ENCODE assay signal across 26 cellular contexts in the genomic region with DNA sequence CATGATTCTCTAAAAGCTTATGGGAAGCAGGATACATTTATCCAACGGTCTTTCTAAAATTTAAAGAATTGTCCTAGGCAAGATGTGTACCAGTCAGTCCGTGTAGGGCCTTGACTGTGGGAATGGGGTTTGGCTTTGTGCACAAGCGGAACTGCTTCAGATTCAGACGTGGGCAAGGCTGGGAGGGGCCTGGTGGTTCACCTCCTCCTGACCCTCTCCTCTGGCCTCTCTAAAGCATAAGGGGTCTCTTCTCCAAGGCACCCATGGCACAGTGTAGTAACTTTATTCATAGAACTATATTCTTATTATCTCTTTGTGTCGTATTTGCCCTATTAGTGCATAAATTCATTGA.
"Had no signal": no experiment of that assay in that cellular context is flagged by ENCODE, and none has a peak within 500 bp of the region (broad histone marks: within the 10 kb centered on the region; RNA-seq: fewer than 3 reads in every experiment).

No MANE protein-coding gene starts in this region.

- FAIRE-seq: astrocyte had no signal

- H3K4me1 Mint-ChIP-seq: activated B cell treated with CpG ODN at 0.5 μM for 24 hours; activated CD4-positive, alpha-beta T cell treated with anti-CD3 and anti-CD28 coated beads, Interleukin-2, amount 10 ng/mL, durations not matched to agents 24 days and 14 days; central memory CD8-positive, alpha-beta T cell had no signal

- H3K4me1 ChIP-seq: Peyer's patch, SJSA1 had no signal

- H3K36me3 Mint-ChIP-seq: activated CD8-positive, alpha-beta memory T cell treated with anti-CD3 and anti-CD28 coated beads, Interleukin-2, amount 10 ng/mL, durations not matched to agents 7 days and 5 days; activated naive CD4-positive, alpha-beta T cell treated with anti-CD3 and anti-CD28 coated beads, Interleukin-2, amount 50 U/mL, for 72 hours; brain had no signal

- H3K27me3 ChIP-seq: MG63, Peyer's patch, SJSA1 had no signal

- H3K4me3 Mint-ChIP-seq: activated B cell treated with CpG ODN at 0.5 μM for 24 hours; activated CD4-positive, alpha-beta T cell treated with anti-CD3 and anti-CD28 coated beads, Interleukin-2, amount 10 ng/mL, durations not matched to agents 24 days and 14 days; activated CD8-positive, alpha-beta memory T cell treated with anti-CD3 and anti-CD28 coated beads, Interleukin-2, amount 10 ng/mL, durations not matched to agents 7 days and 5 days; activated T-cell treated with anti-CD3 and anti-CD28 coated beads, Interleukin-2, amount 50 U/mL, for 24 hours; activated T-helper 1 cell treated with anti-CD3 and anti-CD28 coated beads, Interleukin-12 subunit alpha, Interleukin-12 subunit beta, Interleukin-2, Interleukin-4 antibody, amounts not matched to agents 30 ng/mL and 10 ng/mL and 1 ng/mL, durations not matched to agents 14 hours and 24 hours and 36 hours; brain; central memory CD8-positive, alpha-beta T cell had no signal

- H3K27ac Mint-ChIP-seq: activated B cell treated with CpG ODN at 0.5 μM for 24 hours; activated CD4-positive, alpha-beta T cell treated with anti-CD3 and anti-CD28 coated beads, Interleukin-2, amount 10 ng/mL, durations not matched to agents 24 days and 14 days; activated CD8-positive, alpha-beta memory T cell treated with anti-CD3 and anti-CD28 coated beads, Interleukin-2, amount 10 ng/mL, durations not matched to agents 7 days and 5 days; activated naive CD4-positive, alpha-beta T cell treated with anti-CD3 and anti-CD28 coated beads, Interleukin-2, amount 50 U/mL, for 72 hours; activated T-cell treated with anti-CD3 and anti-CD28 coated beads, Interleukin-2, amount 50 U/mL, for 24 hours; activated T-helper 1 cell treated with anti-CD3 and anti-CD28 coated beads, Interleukin-12 subunit alpha, Interleukin-12 subunit beta, Interleukin-2, Interleukin-4 antibody, amounts not matched to agents 30 ng/mL and 10 ng/mL and 1 ng/mL, durations not matched to agents 14 hours and 24 hours and 36 hours; brain had no signal

- H3K9me3 ChIP-seq: MG63, Peyer's patch, SJSA1 had no signal

- ATAC-seq: activated CD8-positive, alpha-beta memory T cell treated with anti-CD3 and anti-CD28 coated beads, Interleukin-2, amount 10 ng/mL, durations not matched to agents 7 days and 5 days; activated naive CD4-positive, alpha-beta T cell treated with anti-CD3 and anti-CD28 coated beads, Interleukin-2, amount 50 U/mL, for 72 hours; SK-N-SH treated with all-trans-retinoic acid at 6 μM for 48 hours had no signal

- DNase-seq: activated B cell treated with CpG ODN at 0.5 μM for 24 hours; activated CD4-positive, alpha-beta T cell treated with anti-CD3 and anti-CD28 coated beads for 1 hour; activated CD4-positive, alpha-beta T cell treated with anti-CD3 and anti-CD28 coated beads, Interleukin-2, amount 10 ng/mL, durations not matched to agents 24 days and 14 days; activated CD4-positive, alpha-beta T cell treated with anti-CD3 and anti-CD28 coated beads, Interleukin-2, amount 50 U/mL, for 48 hours; activated CD8-positive, alpha-beta memory T cell treated with anti-CD3 and anti-CD28 coated beads, Interleukin-2, amount 10 ng/mL, durations not matched to agents 7 days and 5 days; activated effector memory CD4-positive, alpha-beta T cell treated with Interleukin-2 at 50 U/mL for 16 hours; activated naive CD4-positive, alpha-beta T cell treated with Interleukin-2 at 50 U/mL for 16 hours; activated T-cell treated with anti-CD3 and anti-CD28 coated beads, Interleukin-2, amount 50 U/mL, for 24 hours; amygdala; MG63; MV-4-11; NCI-H1092 treated with DMSO at 0.1 percent for 48 hours; NCI-H1417 treated with DMSO at 0.1 percent for 48 hours; NCI-H1694; NCI-H2029 treated with DMSO at 0.1 percent for 48 hours; NCI-H524; Peyer's patch; SHP77; SW 1271 had no signal

- H3K4me3 ChIP-seq: MG63, Peyer's patch, SJSA1 had no signal

- H3K27me3 Mint-ChIP-seq: activated CD4-positive, alpha-beta T cell treated with anti-CD3 and anti-CD28 coated beads, Interleukin-2, amount 10 ng/mL, durations not matched to agents 24 days and 14 days; brain had no signal

- H3K27ac ChIP-seq: Peyer's patch, SJSA1 had no signal

- H3K36me3 ChIP-seq: MG63, Peyer's patch, SJSA1 had no signal

- H3K9me3 Mint-ChIP-seq: activated B cell treated with CpG ODN at 0.5 μM for 24 hours; activated CD4-positive, alpha-beta T cell treated with anti-CD3 and anti-CD28 coated beads, Interleukin-2, amount 10 ng/mL, durations not matched to agents 24 days and 14 days; activated naive CD4-positive, alpha-beta T cell treated with anti-CD3 and anti-CD28 coated beads, Interleukin-2, amount 50 U/mL, for 72 hours; activated T-cell treated with anti-CD3 and anti-CD28 coated beads, Interleukin-2, amount 50 U/mL, for 24 hours; activated T-helper 1 cell treated with anti-CD3 and anti-CD28 coated beads, Interleukin-12 subunit alpha, Interleukin-12 subunit beta, Interleukin-2, Interleukin-4 antibody, amounts not matched to agents 30 ng/mL and 10 ng/mL and 1 ng/mL, durations not matched to agents 14 hours and 24 hours and 36 hours; brain had no signal
